Comparison of ENCODE assay signal across 8 cellular contexts in genomic region chr2:8312861-8313768, GRCh38.
DNase-seq lines count a peak whose midpoint lies in the region; ATAC-seq and TF ChIP-seq lines count a peak whose summit lies in the region.

No MANE protein-coding gene starts in this region.

- ATAC-seq in activated naive CD8-positive, alpha-beta T cell treated with anti-CD3 and anti-CD28 coated beads, Interleukin-2, amount 10 ng/mL, durations not matched to agents 7 days and 5 days (ENCODE audit: low read depth) = no peak
- ATAC-seq in HG03039 (IDR thresholded peaks at IDR 0.05; ENCODE audit: unreplicated experiment) = peak; percentile 72

- peaks cover 2% of the 10 kb centered on the region for H3K9me3 Mint-ChIP-seq in activated naive CD8-positive, alpha-beta T cell treated with anti-CD3 and anti-CD28 coated beads, Interleukin-2, amount 10 ng/mL, durations not matched to agents 7 days and 5 days
- no peaks in the 10 kb centered on the region for H3K9me3 Mint-ChIP-seq in activated naive CD8-positive, alpha-beta T cell treated with anti-CD3 and anti-CD28 coated beads for 36 hours

- H3K9ac ChIP-seq in NT2/D1 (ENCODE audit: insufficient read length, low read depth) = peak overlapping the region; percentile 53

- H3K27me3 ChIP-seq in NT2/D1 (ENCODE audit: insufficient read depth, insufficient read length) = no peaks in the 10 kb centered on the region
- no peaks in the 10 kb centered on the region for H3K27me3 ChIP-seq in brain microvascular endothelial cell (replicated peaks)

- H3K4me1 ChIP-seq in NT2/D1 (ENCODE audit: insufficient read depth, insufficient read length) = peaks cover 10% of the 10 kb centered on the region

- no peak for DNase-seq in activated naive CD8-positive, alpha-beta T cell treated with anti-CD3 and anti-CD28 coated beads, Interleukin-2, amount 10 ng/mL, durations not matched to agents 7 days and 5 days
- no peak for DNase-seq in activated naive CD8-positive, alpha-beta T cell treated with anti-CD3 and anti-CD28 coated beads for 36 hours
- DNase-seq in NT2/D1 (ENCODE audit: low read depth, low spot score) = peak; percentile 70
- peak; percentile 27 for DNase-seq in fibroblast of mammary gland (ENCODE audit: low read depth)
- DNase-seq in T-helper 9 cell = no peak
- no peak for DNase-seq in SW 1271 (lab: John Stamatoyannopoulos, UW)
- no peak for DNase-seq in brain microvascular endothelial cell

- H3K4me3 ChIP-seq in NT2/D1 (ENCODE audit: insufficient read length, low read depth) (no peak overlapping the region), fibroblast of mammary gland (ENCODE audit: control insufficient read depth, low read depth, low read length) (no peak overlapping the region), brain microvascular endothelial cell (ENCODE audit: low read depth, low read length) (no peak overlapping the region)

- POLR2A ChIA-PET in activated naive CD8-positive, alpha-beta T cell treated with anti-CD3 and anti-CD28 coated beads, Interleukin-2, amount 10 ng/mL, durations not matched to agents 7 days and 5 days (lab: Charles Lee) = interaction anchor here (1.3 kb wide), 1 partner anchor 369 kb away, joined by 4 read pairs; no protein-coding TSS in a partner anchor

- H3K36me3 Mint-ChIP-seq in activated naive CD8-positive, alpha-beta T cell treated with anti-CD3 and anti-CD28 coated beads, Interleukin-2, amount 10 ng/mL, durations not matched to agents 7 days and 5 days = peaks cover 10% of the 10 kb centered on the region
- peaks cover 3% of the 10 kb centered on the region for H3K36me3 Mint-ChIP-seq in activated naive CD8-positive, alpha-beta T cell treated with anti-CD3 and anti-CD28 coated beads for 36 hours

- H3K27me3 Mint-ChIP-seq in activated naive CD8-positive, alpha-beta T cell treated with anti-CD3 and anti-CD28 coated beads, Interleukin-2, amount 10 ng/mL, durations not matched to agents 7 days and 5 days = peaks cover 7% of the 10 kb centered on the region
- H3K27me3 Mint-ChIP-seq in activated naive CD8-positive, alpha-beta T cell treated with anti-CD3 and anti-CD28 coated beads for 36 hours = peaks cover 28% of the 10 kb centered on the region

- H3K36me3 ChIP-seq in NT2/D1 (ENCODE audit: insufficient read depth, insufficient read length, low read length) (no peaks in the 10 kb centered on the region), brain microvascular endothelial cell (replicated peaks) (no peaks in the 10 kb centered on the region)

- H3K27ac Mint-ChIP-seq in activated naive CD8-positive, alpha-beta T cell treated with anti-CD3 and anti-CD28 coated beads, Interleukin-2, amount 10 ng/mL, durations not matched to agents 7 days and 5 days = peak overlapping the region; percentile 63
- no peak overlapping the region for H3K27ac Mint-ChIP-seq in activated naive CD8-positive, alpha-beta T cell treated with anti-CD3 and anti-CD28 coated beads for 36 hours

- peaks cover 57% of the 10 kb centered on the region for H3K4me1 Mint-ChIP-seq in activated naive CD8-positive, alpha-beta T cell treated with anti-CD3 and anti-CD28 coated beads, Interleukin-2, amount 10 ng/mL, durations not matched to agents 7 days and 5 days
- H3K4me1 Mint-ChIP-seq in activated naive CD8-positive, alpha-beta T cell treated with anti-CD3 and anti-CD28 coated beads for 36 hours = peaks cover 38% of the 10 kb centered on the region

- H3K9me3 ChIP-seq in NT2/D1 (ENCODE audit: insufficient read depth, low read length) = no peaks in the 10 kb centered on the region; the same call in 1 of the 2 replicates

- no peak overlapping the region for H3K27ac ChIP-seq in brain microvascular endothelial cell

- TF ChIP-seq CTCF in fibroblast of mammary gland (conservative IDR thresholded peaks at IDR 0.05; ENCODE audit: control insufficient read depth, insufficient read depth, low read depth, low read length) = no peak
- no peak for TF ChIP-seq CTCF in brain microvascular endothelial cell (IDR thresholded peaks at IDR 0.05; ENCODE audit: low read depth, low read length, missing control alignments)

- in situ Hi-C loops in brain microvascular endothelial cell (cut with HindIII; ENCODE audit: low pct_ligation_motif_present, low sequenced_read_pairs) = no loop called here

- H3K4me3 Mint-ChIP-seq in activated naive CD8-positive, alpha-beta T cell treated with anti-CD3 and anti-CD28 coated beads, Interleukin-2, amount 10 ng/mL, durations not matched to agents 7 days and 5 days = peak overlapping the region; percentile 54
- no peak overlapping the region for H3K4me3 Mint-ChIP-seq in activated naive CD8-positive, alpha-beta T cell treated with anti-CD3 and anti-CD28 coated beads for 36 hours

Comparison
In these comparisons a context has a peak if more than half of its experiments do, and no peak if none do; other contexts are left out.
1. DNase-seq: peak in NT2/D1 (single experiment) and fibroblast of mammary gland (single experiment); none in activated naive CD8-positive, alpha-beta T cell treated with anti-CD3 and anti-CD28 coated beads, Interleukin-2, amount 10 ng/mL, durations not matched to agents 7 days and 5 days (single experiment), activated naive CD8-positive, alpha-beta T cell treated with anti-CD3 and anti-CD28 coated beads for 36 hours (single experiment), T-helper 9 cell (single experiment), SW 1271 (0 of 2) and brain microvascular endothelial cell (single experiment).